In the genomic region with DNA sequence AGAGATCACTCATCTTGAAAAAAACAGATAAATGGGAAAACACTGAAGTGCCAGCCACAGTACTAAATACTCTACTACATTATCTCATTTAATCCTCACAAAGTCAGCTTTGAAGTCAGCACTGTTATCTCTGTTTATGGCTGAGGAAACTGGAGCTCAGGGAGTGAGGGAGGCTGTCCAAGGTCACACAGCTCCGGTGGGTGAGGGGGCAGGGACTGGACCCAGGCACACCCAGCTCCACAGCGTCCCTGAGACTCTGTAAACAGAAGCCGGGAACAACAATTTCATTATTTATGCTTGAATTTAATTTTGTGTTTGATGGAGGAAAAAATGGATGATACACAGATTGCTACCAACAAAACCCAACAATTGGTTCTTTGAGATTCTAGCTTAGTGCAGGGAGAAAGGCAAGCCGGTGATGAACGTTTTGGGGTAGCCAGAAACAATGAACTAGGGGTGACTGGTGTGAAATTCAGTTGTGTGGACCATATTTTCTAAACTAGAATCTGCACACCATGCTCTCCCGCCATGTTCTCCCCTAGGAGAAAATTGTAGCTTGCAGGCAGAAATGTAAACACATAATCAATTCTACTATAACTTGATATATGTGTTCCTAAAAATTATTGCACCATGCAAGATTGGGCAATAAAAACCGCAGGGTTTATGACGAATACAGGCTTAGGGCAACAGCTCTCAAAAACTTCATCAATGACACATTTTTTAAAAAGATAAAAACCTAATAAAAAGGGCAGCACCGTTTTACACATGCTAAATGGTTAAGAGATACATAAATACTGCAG, we compare ENCODE assay signal across 1 cellular context.
TF ChIP-seq lines count a peak whose summit lies in the region.

A gene with protein sequence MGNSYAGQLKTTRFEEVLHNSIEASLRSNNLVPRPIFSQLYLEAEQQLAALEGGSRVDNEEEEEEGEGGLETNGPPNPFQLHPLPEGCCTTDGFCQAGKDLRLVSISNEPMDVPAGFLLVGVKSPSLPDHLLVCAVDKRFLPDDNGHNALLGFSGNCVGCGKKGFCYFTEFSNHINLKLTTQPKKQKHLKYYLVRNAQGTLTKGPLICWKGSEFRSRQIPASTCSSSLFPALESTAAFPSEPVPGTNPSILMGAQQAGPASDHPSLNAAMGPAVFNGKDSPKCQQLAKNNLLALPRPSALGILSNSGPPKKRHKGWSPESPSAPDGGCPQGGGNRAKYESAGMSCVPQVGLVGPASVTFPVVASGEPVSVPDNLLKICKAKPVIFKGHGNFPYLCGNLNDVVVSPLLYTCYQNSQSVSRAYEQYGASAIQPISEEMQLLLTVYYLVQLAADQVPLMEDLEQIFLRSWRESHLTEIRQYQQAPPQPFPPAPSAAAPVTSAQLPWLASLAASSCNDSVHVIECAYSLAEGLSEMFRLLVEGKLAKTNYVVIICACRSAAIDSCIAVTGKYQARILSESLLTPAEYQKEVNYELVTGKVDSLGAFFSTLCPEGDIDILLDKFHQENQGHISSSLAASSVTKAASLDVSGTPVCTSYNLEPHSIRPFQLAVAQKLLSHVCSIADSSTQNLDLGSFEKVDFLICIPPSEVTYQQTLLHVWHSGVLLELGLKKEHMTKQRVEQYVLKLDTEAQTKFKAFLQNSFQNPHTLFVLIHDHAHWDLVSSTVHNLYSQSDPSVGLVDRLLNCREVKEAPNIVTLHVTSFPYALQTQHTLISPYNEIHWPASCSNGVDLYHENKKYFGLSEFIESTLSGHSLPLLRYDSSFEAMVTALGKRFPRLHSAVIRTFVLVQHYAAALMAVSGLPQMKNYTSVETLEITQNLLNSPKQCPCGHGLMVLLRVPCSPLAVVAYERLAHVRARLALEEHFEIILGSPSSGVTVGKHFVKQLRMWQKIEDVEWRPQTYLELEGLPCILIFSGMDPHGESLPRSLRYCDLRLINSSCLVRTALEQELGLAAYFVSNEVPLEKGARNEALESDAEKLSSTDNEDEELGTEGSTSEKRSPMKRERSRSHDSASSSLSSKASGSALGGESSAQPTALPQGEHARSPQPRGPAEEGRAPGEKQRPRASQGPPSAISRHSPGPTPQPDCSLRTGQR (N-terminal part only) (plus strand): TSS at position 768 of the 800 bp plus-strand sequence. CDS start 22,570 bp downstream, outside the sequence.

TF ChIP-seq in GM23338, 12 proteins besides CTCF, POLR2A, EP300 and RAD21 (continued from another document):
- TF ChIP-seq, protein P1, sequence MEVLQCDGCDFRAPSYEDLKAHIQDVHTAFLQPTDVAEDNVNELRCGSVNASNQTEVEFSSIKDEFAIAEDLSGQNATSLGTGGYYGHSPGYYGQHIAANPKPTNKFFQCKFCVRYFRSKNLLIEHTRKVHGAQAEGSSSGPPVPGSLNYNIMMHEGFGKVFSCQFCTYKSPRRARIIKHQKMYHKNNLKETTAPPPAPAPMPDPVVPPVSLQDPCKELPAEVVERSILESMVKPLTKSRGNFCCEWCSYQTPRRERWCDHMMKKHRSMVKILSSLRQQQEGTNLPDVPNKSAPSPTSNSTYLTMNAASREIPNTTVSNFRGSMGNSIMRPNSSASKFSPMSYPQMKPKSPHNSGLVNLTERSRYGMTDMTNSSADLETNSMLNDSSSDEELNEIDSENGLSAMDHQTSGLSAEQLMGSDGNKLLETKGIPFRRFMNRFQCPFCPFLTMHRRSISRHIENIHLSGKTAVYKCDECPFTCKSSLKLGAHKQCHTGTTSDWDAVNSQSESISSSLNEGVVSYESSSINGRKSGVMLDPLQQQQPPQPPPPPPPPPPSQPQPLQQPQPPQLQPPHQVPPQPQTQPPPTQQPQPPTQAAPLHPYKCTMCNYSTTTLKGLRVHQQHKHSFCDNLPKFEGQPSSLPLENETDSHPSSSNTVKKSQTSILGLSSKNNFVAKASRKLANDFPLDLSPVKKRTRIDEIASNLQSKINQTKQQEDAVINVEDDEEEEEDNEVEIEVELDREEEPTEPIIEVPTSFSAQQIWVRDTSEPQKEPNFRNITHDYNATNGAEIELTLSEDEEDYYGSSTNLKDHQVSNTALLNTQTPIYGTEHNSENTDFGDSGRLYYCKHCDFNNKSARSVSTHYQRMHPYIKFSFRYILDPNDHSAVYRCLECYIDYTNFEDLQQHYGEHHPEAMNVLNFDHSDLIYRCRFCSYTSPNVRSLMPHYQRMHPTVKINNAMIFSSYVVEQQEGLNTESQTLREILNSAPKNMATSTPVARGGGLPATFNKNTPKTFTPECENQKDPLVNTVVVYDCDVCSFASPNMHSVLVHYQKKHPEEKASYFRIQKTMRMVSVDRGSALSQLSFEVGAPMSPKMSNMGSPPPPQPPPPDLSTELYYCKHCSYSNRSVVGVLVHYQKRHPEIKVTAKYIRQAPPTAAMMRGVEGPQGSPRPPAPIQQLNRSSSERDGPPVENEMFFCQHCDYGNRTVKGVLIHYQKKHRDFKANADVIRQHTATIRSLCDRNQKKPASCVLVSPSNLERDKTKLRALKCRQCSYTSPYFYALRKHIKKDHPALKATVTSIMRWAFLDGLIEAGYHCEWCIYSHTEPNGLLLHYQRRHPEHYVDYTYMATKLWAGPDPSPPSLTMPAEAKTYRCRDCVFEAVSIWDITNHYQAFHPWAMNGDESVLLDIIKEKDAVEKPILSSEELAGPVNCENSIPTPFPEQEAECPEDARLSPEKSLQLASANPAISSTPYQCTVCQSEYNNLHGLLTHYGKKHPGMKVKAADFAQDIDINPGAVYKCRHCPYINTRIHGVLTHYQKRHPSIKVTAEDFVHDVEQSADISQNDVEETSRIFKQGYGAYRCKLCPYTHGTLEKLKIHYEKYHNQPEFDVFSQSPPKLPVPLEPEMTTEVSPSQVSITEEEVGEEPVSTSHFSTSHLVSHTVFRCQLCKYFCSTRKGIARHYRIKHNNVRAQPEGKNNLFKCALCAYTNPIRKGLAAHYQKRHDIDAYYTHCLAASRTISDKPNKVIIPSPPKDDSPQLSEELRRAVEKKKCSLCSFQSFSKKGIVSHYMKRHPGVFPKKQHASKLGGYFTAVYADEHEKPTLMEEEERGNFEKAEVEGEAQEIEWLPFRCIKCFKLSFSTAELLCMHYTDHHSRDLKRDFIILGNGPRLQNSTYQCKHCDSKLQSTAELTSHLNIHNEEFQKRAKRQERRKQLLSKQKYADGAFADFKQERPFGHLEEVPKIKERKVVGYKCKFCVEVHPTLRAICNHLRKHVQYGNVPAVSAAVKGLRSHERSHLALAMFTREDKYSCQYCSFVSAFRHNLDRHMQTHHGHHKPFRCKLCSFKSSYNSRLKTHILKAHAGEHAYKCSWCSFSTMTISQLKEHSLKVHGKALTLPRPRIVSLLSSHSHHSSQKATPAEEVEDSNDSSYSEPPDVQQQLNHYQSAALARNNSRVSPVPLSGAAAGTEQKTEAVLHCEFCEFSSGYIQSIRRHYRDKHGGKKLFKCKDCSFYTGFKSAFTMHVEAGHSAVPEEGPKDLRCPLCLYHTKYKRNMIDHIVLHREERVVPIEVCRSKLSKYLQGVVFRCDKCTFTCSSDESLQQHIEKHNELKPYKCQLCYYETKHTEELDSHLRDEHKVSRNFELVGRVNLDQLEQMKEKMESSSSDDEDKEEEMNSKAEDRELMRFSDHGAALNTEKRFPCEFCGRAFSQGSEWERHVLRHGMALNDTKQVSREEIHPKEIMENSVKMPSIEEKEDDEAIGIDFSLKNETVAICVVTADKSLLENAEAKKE (CRISPR knock-in tag; IDR thresholded peaks at IDR 0.05), result no peak
- no peak for TF ChIP-seq EZH2phosphoT487 (IDR thresholded peaks at IDR 0.05; ENCODE audit: unreplicated experiment)
- TF ChIP-seq ZNF114 (CRISPR knock-in tag; IDR thresholded peaks at IDR 0.05), result no peak
- TF ChIP-seq, protein P2, sequence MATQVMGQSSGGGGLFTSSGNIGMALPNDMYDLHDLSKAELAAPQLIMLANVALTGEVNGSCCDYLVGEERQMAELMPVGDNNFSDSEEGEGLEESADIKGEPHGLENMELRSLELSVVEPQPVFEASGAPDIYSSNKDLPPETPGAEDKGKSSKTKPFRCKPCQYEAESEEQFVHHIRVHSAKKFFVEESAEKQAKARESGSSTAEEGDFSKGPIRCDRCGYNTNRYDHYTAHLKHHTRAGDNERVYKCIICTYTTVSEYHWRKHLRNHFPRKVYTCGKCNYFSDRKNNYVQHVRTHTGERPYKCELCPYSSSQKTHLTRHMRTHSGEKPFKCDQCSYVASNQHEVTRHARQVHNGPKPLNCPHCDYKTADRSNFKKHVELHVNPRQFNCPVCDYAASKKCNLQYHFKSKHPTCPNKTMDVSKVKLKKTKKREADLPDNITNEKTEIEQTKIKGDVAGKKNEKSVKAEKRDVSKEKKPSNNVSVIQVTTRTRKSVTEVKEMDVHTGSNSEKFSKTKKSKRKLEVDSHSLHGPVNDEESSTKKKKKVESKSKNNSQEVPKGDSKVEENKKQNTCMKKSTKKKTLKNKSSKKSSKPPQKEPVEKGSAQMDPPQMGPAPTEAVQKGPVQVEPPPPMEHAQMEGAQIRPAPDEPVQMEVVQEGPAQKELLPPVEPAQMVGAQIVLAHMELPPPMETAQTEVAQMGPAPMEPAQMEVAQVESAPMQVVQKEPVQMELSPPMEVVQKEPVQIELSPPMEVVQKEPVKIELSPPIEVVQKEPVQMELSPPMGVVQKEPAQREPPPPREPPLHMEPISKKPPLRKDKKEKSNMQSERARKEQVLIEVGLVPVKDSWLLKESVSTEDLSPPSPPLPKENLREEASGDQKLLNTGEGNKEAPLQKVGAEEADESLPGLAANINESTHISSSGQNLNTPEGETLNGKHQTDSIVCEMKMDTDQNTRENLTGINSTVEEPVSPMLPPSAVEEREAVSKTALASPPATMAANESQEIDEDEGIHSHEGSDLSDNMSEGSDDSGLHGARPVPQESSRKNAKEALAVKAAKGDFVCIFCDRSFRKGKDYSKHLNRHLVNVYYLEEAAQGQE (IDR thresholded peaks at IDR 0.05; ENCODE audit: unreplicated experiment), result no peak
- no peak for TF ChIP-seq EZH2 (IDR thresholded peaks at IDR 0.05; ENCODE audit: low read depth, unreplicated experiment)
- TF ChIP-seq, protein P3, sequence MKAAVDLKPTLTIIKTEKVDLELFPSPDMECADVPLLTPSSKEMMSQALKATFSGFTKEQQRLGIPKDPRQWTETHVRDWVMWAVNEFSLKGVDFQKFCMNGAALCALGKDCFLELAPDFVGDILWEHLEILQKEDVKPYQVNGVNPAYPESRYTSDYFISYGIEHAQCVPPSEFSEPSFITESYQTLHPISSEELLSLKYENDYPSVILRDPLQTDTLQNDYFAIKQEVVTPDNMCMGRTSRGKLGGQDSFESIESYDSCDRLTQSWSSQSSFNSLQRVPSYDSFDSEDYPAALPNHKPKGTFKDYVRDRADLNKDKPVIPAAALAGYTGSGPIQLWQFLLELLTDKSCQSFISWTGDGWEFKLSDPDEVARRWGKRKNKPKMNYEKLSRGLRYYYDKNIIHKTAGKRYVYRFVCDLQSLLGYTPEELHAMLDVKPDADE (IDR thresholded peaks at IDR 0.05), result no peak
- no peak for TF ChIP-seq NANOG (IDR thresholded peaks at IDR 0.05; ENCODE audit: borderline replicate concordance)
- TF ChIP-seq POLR2AphosphoS5 (IDR thresholded peaks at IDR 0.05; ENCODE audit: low read depth), result no peak
- no peak for TF ChIP-seq ZNF331 (CRISPR knock-in tag; IDR thresholded peaks at IDR 0.05; ENCODE audit: low read depth)
- TF ChIP-seq JUNB (IDR thresholded peaks at IDR 0.05; ENCODE audit: unreplicated experiment), result no peak
TF ChIP-seq in GM23338: peak in this region for 0.
